ENCODE assay signal across 1 cellular context in the genomic region with DNA sequence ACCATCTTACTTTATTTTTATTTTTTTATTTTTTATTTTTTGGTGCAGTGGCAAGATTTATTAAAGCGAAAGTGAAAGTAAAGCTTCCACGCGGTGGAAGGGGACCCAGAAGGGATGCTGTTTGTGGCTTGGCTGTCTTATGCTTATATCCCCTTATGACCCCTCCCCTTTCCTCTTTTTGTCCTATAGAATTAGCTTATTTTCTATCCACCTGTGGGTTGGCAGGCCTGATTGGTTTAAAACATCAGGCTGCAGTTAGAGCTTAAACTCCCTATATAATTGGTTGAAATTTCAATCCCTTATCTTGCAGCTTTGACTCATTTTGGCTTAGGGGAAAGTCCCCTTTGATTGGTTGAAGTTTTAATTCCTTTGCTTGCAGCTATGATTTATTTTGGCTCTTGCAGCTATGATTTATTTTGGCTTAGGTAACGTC.
TF ChIP-seq lines count a peak whose summit lies in the region.

No MANE protein-coding gene starts in this region.

TF ChIP-seq in K562, 482 proteins besides CTCF, POLR2A, EP300 and RAD21:
- peak; percentile 77; the same call in 1 of the 2 replicates for TF ChIP-seq IRF2 (CRISPR knock-in tag; IDR thresholded peaks at IDR 0.05)
- peak; percentile 81 for TF ChIP-seq FOXM1 (IDR thresholded peaks at IDR 0.05; ENCODE audit: low read depth)
- no peak for TF ChIP-seq FOXM1 (CRISPR knock-in tag; IDR thresholded peaks at IDR 0.05; ENCODE audit: low read depth)
- TF ChIP-seq CSDE1 (IDR thresholded peaks at IDR 0.05), result no peak
